In the genomic region with DNA sequence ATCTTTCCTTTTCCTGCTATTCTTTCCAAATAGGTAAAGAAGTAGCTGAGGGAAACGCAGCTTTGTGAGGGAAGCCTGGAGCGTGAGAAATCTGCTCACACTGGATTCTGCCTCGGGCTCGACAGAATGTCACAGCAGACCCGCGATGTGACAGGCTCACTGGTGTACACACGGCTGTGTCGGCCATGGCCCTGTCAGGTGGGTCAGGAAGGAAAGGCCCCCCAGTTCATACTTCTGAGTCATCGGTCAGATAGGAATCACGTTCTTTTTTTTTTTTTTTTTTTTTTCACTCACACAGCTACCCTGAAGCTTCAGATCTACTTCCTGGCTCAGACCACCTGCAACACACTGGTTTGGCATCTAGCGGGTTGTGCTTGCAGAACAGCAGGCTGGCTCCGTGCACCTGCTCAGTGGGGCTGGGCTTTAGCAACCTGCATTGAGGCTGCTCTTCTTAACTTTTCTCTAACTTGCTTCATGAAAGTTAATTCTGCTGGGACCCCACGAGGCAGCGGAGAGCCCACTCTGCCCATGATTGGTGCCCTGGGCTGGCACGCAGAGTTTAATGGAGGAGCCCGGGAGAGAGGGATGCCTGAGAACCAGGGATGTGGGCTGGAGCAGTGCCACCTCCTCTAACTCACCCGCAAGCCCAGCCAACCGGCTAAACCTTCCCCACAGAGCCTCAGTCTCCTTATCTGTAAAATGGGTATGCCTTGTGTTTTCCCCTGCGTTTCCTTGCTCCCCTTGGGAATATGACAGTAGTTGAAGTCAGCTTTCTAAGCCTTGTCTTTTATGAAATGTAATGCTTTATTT, we compare ENCODE assay signal across 1 cellular context.
A peak's percentile ranks its signal among the peaks of the same experiment; 100 is the strongest.
TF ChIP-seq lines count a peak whose summit lies in the region.

No MANE protein-coding gene starts in this region.

TF ChIP-seq in K562, 482 proteins besides CTCF, POLR2A, EP300 and RAD21 (continued from another document):
- TF ChIP-seq JUND (IDR thresholded peaks at IDR 0.05; ENCODE audit: borderline replicate concordance, low read depth, low read length) (peak; percentile 57; the same call in 1 of the 2 replicates), JUND (tag; IDR thresholded peaks at IDR 0.05; ENCODE audit: borderline replicate concordance, low read depth, low read length) (no peak), CBFA2T2 (conservative IDR thresholded peaks at IDR 0.05) (no peak), SP2 (IDR thresholded peaks at IDR 0.05; ENCODE audit: extremely low read depth, low read depth, low read length, poor library complexity, severe bottlenecking) (no peak), NCOA1 (IDR thresholded peaks at IDR 0.05; ENCODE audit: low read depth) (no peak), ZNF408 (CRISPR knock-in tag; IDR thresholded peaks at IDR 0.05; ENCODE audit: low read depth) (no peak), SMARCA5 (IDR thresholded peaks at IDR 0.05) (peak; percentile 60; the same call in 1 of the 2 replicates), NR2C2 (CRISPR knock-in tag; IDR thresholded peaks at IDR 0.05) (no peak), NR2C2 (tag; IDR thresholded peaks at IDR 0.05) (no peak), KLF13 (tag; IDR thresholded peaks at IDR 0.05; ENCODE audit: borderline replicate concordance, low read depth) (no peak), ZNF384 (IDR thresholded peaks at IDR 0.05; ENCODE audit: low read depth, low read length) (peak; percentile 67; the same call in 1 of the 2 replicates), POLR2AphosphoS5 (IDR thresholded peaks at IDR 0.05; ENCODE audit: control insufficient read depth, insufficient read depth, low read depth, low read length) (no peak), ZZZ3 (IDR thresholded peaks at IDR 0.05) (no peak), TCF7L2 (IDR thresholded peaks at IDR 0.05; ENCODE audit: low read depth, low read length) (no peak), BRF1 (IDR thresholded peaks at IDR 0.05; ENCODE audit: borderline replicate concordance, extremely low read depth, insufficient read length) (no peak), NR3C1 (CRISPR knock-in tag; IDR thresholded peaks at IDR 0.05) (no peak), CBX1 (IDR thresholded peaks at IDR 0.05; ENCODE audit: low read depth) (peak; percentile 72; the same call in 1 of the 2 replicates), RCOR1 (IDR thresholded peaks at IDR 0.05; ENCODE audit: borderline replicate concordance in 1 of 2, low read depth in 2 of 2, low read length in 2 of 2) (peak in 1 of 2 experiments; percentile 65; a peak in 2 of 4 replicates), RBM22 (IDR thresholded peaks at IDR 0.05; ENCODE audit: low read depth, low read length, poor library complexity, severe bottlenecking) (no peak), ARNT (IDR thresholded peaks at IDR 0.05) (no peak), ZNF717 (CRISPR knock-in tag; IDR thresholded peaks at IDR 0.05) (no peak), TBL1XR1 (IDR thresholded peaks at IDR 0.05; ENCODE audit: low read length in 2 of 2) (no peak), CHD4 (IDR thresholded peaks at IDR 0.05; ENCODE audit: insufficient read depth, insufficient replicate concordance, low read depth, low read length, poor library complexity, severe bottlenecking) (peak; percentile 96), KDM1A (IDR thresholded peaks at IDR 0.05) (peak in 1 of 2 experiments; percentile 46; a peak in 1 of 4 replicates), RBM25 (IDR thresholded peaks at IDR 0.05; ENCODE audit: low read depth, low read length, severe bottlenecking) (peak; percentile 95)
- TF ChIP-seq, protein P1, sequence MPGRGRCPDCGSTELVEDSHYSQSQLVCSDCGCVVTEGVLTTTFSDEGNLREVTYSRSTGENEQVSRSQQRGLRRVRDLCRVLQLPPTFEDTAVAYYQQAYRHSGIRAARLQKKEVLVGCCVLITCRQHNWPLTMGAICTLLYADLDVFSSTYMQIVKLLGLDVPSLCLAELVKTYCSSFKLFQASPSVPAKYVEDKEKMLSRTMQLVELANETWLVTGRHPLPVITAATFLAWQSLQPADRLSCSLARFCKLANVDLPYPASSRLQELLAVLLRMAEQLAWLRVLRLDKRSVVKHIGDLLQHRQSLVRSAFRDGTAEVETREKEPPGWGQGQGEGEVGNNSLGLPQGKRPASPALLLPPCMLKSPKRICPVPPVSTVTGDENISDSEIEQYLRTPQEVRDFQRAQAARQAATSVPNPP (IDR thresholded peaks at IDR 0.05; ENCODE audit: borderline replicate concordance, insufficient read depth, insufficient read length) = no peak
- TF ChIP-seq, protein P2, sequence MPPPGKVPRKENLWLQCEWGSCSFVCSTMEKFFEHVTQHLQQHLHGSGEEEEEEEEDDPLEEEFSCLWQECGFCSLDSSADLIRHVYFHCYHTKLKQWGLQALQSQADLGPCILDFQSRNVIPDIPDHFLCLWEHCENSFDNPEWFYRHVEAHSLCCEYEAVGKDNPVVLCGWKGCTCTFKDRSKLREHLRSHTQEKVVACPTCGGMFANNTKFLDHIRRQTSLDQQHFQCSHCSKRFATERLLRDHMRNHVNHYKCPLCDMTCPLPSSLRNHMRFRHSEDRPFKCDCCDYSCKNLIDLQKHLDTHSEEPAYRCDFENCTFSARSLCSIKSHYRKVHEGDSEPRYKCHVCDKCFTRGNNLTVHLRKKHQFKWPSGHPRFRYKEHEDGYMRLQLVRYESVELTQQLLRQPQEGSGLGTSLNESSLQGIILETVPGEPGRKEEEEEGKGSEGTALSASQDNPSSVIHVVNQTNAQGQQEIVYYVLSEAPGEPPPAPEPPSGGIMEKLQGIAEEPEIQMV (tag; conservative IDR thresholded peaks at IDR 0.05; ENCODE audit: low read depth) = no peak
- TF ChIP-seq, protein P3, sequence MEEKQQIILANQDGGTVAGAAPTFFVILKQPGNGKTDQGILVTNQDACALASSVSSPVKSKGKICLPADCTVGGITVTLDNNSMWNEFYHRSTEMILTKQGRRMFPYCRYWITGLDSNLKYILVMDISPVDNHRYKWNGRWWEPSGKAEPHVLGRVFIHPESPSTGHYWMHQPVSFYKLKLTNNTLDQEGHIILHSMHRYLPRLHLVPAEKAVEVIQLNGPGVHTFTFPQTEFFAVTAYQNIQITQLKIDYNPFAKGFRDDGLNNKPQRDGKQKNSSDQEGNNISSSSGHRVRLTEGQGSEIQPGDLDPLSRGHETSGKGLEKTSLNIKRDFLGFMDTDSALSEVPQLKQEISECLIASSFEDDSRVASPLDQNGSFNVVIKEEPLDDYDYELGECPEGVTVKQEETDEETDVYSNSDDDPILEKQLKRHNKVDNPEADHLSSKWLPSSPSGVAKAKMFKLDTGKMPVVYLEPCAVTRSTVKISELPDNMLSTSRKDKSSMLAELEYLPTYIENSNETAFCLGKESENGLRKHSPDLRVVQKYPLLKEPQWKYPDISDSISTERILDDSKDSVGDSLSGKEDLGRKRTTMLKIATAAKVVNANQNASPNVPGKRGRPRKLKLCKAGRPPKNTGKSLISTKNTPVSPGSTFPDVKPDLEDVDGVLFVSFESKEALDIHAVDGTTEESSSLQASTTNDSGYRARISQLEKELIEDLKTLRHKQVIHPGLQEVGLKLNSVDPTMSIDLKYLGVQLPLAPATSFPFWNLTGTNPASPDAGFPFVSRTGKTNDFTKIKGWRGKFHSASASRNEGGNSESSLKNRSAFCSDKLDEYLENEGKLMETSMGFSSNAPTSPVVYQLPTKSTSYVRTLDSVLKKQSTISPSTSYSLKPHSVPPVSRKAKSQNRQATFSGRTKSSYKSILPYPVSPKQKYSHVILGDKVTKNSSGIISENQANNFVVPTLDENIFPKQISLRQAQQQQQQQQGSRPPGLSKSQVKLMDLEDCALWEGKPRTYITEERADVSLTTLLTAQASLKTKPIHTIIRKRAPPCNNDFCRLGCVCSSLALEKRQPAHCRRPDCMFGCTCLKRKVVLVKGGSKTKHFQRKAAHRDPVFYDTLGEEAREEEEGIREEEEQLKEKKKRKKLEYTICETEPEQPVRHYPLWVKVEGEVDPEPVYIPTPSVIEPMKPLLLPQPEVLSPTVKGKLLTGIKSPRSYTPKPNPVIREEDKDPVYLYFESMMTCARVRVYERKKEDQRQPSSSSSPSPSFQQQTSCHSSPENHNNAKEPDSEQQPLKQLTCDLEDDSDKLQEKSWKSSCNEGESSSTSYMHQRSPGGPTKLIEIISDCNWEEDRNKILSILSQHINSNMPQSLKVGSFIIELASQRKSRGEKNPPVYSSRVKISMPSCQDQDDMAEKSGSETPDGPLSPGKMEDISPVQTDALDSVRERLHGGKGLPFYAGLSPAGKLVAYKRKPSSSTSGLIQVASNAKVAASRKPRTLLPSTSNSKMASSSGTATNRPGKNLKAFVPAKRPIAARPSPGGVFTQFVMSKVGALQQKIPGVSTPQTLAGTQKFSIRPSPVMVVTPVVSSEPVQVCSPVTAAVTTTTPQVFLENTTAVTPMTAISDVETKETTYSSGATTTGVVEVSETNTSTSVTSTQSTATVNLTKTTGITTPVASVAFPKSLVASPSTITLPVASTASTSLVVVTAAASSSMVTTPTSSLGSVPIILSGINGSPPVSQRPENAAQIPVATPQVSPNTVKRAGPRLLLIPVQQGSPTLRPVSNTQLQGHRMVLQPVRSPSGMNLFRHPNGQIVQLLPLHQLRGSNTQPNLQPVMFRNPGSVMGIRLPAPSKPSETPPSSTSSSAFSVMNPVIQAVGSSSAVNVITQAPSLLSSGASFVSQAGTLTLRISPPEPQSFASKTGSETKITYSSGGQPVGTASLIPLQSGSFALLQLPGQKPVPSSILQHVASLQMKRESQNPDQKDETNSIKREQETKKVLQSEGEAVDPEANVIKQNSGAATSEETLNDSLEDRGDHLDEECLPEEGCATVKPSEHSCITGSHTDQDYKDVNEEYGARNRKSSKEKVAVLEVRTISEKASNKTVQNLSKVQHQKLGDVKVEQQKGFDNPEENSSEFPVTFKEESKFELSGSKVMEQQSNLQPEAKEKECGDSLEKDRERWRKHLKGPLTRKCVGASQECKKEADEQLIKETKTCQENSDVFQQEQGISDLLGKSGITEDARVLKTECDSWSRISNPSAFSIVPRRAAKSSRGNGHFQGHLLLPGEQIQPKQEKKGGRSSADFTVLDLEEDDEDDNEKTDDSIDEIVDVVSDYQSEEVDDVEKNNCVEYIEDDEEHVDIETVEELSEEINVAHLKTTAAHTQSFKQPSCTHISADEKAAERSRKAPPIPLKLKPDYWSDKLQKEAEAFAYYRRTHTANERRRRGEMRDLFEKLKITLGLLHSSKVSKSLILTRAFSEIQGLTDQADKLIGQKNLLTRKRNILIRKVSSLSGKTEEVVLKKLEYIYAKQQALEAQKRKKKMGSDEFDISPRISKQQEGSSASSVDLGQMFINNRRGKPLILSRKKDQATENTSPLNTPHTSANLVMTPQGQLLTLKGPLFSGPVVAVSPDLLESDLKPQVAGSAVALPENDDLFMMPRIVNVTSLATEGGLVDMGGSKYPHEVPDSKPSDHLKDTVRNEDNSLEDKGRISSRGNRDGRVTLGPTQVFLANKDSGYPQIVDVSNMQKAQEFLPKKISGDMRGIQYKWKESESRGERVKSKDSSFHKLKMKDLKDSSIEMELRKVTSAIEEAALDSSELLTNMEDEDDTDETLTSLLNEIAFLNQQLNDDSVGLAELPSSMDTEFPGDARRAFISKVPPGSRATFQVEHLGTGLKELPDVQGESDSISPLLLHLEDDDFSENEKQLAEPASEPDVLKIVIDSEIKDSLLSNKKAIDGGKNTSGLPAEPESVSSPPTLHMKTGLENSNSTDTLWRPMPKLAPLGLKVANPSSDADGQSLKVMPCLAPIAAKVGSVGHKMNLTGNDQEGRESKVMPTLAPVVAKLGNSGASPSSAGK (IDR thresholded peaks at IDR 0.05) = peak; percentile 28
- TF ChIP-seq, protein P4, sequence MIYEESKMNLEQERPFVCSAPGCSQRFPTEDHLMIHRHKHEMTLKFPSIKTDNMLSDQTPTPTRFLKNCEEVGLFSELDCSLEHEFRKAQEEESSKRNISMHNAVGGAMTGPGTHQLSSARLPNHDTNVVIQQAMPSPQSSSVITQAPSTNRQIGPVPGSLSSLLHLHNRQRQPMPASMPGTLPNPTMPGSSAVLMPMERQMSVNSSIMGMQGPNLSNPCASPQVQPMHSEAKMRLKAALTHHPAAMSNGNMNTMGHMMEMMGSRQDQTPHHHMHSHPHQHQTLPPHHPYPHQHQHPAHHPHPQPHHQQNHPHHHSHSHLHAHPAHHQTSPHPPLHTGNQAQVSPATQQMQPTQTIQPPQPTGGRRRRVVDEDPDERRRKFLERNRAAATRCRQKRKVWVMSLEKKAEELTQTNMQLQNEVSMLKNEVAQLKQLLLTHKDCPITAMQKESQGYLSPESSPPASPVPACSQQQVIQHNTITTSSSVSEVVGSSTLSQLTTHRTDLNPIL (CRISPR knock-in tag; IDR thresholded peaks at IDR 0.05) = no peak
- TF ChIP-seq, protein P5, sequence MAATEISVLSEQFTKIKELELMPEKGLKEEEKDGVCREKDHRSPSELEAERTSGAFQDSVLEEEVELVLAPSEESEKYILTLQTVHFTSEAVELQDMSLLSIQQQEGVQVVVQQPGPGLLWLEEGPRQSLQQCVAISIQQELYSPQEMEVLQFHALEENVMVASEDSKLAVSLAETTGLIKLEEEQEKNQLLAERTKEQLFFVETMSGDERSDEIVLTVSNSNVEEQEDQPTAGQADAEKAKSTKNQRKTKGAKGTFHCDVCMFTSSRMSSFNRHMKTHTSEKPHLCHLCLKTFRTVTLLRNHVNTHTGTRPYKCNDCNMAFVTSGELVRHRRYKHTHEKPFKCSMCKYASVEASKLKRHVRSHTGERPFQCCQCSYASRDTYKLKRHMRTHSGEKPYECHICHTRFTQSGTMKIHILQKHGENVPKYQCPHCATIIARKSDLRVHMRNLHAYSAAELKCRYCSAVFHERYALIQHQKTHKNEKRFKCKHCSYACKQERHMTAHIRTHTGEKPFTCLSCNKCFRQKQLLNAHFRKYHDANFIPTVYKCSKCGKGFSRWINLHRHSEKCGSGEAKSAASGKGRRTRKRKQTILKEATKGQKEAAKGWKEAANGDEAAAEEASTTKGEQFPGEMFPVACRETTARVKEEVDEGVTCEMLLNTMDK (IDR thresholded peaks at IDR 0.05; ENCODE audit: borderline replicate concordance, insufficient read depth, low read depth, low read length, poor library complexity, severe bottlenecking) = no peak
